ENCODE assay signal across 8 cellular contexts in the genomic region with DNA sequence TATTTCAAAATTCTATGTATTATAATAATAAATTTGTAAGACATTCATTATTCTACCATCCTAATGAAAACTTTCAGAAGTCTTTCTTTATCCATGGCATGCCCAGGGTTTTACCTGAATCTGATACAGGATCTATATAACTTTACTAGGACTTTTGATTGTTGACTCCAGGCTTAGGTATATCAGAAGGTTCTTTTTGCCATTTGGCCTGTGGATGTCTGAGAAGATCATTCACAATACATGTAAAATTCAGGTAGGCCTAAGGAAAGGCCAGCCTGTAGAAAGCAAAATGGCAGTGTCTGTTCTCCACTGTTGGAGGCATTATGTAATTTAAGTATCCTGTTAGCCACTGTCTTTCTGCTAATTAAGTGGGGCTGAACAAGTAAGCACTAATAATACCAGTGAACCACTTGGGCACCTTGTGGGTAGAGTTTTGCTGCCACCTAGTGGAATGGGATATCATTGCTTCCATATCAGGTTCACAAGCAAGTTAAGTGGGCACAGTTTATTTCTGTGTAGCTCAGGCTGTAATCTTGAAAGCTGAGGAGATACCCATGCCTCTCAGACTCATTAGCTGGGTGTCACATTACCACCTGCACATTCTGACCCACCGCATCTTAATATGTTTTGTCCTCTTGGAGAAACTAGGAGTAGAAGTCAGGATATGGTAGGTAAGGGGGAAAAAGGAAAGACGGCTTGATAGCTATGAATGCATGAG.
DNase-seq lines count a peak whose midpoint lies in the region; ATAC-seq, FAIRE-seq and TF ChIP-seq lines count a peak whose summit lies in the region.

No MANE protein-coding gene starts in this region.

- peak; percentile 84 for ATAC-seq in GM19035 (IDR thresholded peaks at IDR 0.05; ENCODE audit: unreplicated experiment)
- peak; percentile 77 for ATAC-seq in HG03439 (IDR thresholded peaks at IDR 0.05; ENCODE audit: unreplicated experiment)
- ATAC-seq in HepG2, result peak; percentile 94

- intact Hi-C loops in HepG2 (cut with micrococcal nuclease; ENCODE audit: unreplicated experiment), result loop anchor here (1.0 to 10.0 kb wide), 4 partner anchors 148 to 482 kb away; no protein-coding TSS in a partner anchor

- in situ Hi-C loops in HepG2 (cut with HindIII; ENCODE audit: extremely low pct_ligation_motif_present, low pct_unique_long_range_greater_than_20kb), result loop anchor here (5.0 kb wide), 1 partner anchor 194 kb away; no protein-coding TSS in a partner anchor

- peak; percentile 93 for DNase-seq in Ammon's horn (ENCODE audit: low spot score)
- peak; percentile 71 for DNase-seq in NCI-H524 treated with DMSO at 0.1 percent for 48 hours (lab: John Stamatoyannopoulos, UW)
- peak; percentile 70 for DNase-seq in activated CD4-positive, alpha-beta T cell treated with anti-CD3 and anti-CD28 coated beads for 48 hours
- DNase-seq in coronary artery (ENCODE audit: low spot score), result no peak
- peak; percentile 69 for DNase-seq in HepG2 (ENCODE audit: low spot score)
- DNase-seq in stimulated activated CD8-positive, alpha-beta memory T cell treated with anti-CD3 and anti-CD28 coated beads, Interleukin-12 subunit alpha, Interleukin-12 subunit beta, amount 100 ng/mL, for 1 hour (ENCODE audit: low read depth), result peak; percentile 50

- no peaks in the 10 kb centered on the region for H3K27me3 ChIP-seq in HepG2 (ENCODE audit: control insufficient read depth in 1 of 2, insufficient read depth in 2 of 2, low read length in 2 of 2)

- peak; percentile 97 for FAIRE-seq in HepG2 (lab: Jason Lieb, UNC)

- BruUV-seq in HepG2 (replicated peaks; lab: Mats Ljungman, UMichigan), result no TSS peak

- WGBS in HepG2 (ENCODE audit: low lambda C conversion rate), result 50% methylated on average over 2 of the region's 2 CpGs

- H4K20me1 ChIP-seq in HepG2 (ENCODE audit: insufficient read depth, low read length), result no peaks in the 10 kb centered on the region

- POLR2A ChIA-PET in HepG2 (lab: Yijun Ruan, JAX), result no interaction called here

- H3K4me3 ChIP-seq in coronary artery (no peak overlapping the region), HepG2 (replicated peaks in 1 of 3; ENCODE audit: insufficient read depth in 1 of 3, low read depth in 2 of 3, low read length in 3 of 3) (no peak overlapping the region)

- TF ChIP-seq EP300 in HepG2 (IDR thresholded peaks at IDR 0.05; ENCODE audit: low read depth in 2 of 2, low read length in 2 of 2), result no peak
- TF ChIP-seq EP300 in HepG2 (CRISPR knock-in tag; IDR thresholded peaks at IDR 0.05; ENCODE audit: borderline replicate concordance), result no peak

- CTCF ChIA-PET in HepG2 (lab: Yijun Ruan, JAX; ENCODE audit: low intra/inter-chr PET ratio, low total read pairs), result interaction anchor here (1.1 to 2.4 kb wide), 3 partner anchors 148 to 197 kb away, joined by 3 to 34 read pairs (median 4); no protein-coding TSS in a partner anchor

- H3K79me2 ChIP-seq in HepG2 (ENCODE audit: insufficient read depth, low read length), result no peaks in the 10 kb centered on the region

- peak; percentile 93 for TF ChIP-seq CTCF in coronary artery (IDR thresholded peaks at IDR 0.05)
- TF ChIP-seq CTCF in HepG2 (CRISPR knock-in tag; IDR thresholded peaks at IDR 0.05), result peak; percentile 91

- H3K9me3 ChIP-seq in HepG2 (ENCODE audit: low read length), result no peaks in the 10 kb centered on the region

- peaks cover 0 to 11% of the 10 kb centered on the region in 2 experiments; a peak in 1 of 5 replicates for H3K36me3 ChIP-seq in HepG2 (replicated peaks in 1 of 2; ENCODE audit: control insufficient read depth in 1 of 2, insufficient read depth in 2 of 2, low read length in 2 of 2)

- TF ChIP-seq POLR2A in HepG2 (IDR thresholded peaks at IDR 0.05; ENCODE audit: insufficient read depth in 1 of 2, low read depth in 2 of 2, low read length in 2 of 2), result no peak

- H2AFZ ChIP-seq in HepG2 (ENCODE audit: low read length), result no peak overlapping the region

- H3K27ac ChIP-seq in coronary artery (no peak overlapping the region), HepG2 (ENCODE audit: extremely low read length, insufficient read depth, low read length) (no peak overlapping the region)

- no peak overlapping the region for H3K4me2 ChIP-seq in HepG2 (ENCODE audit: low read depth, low read length)

- no peaks in the 10 kb centered on the region for H3K4me1 ChIP-seq in HepG2 (ENCODE audit: insufficient read depth, low read length)

- no peak overlapping the region for H3K9ac ChIP-seq in HepG2 (ENCODE audit: insufficient read depth, low read depth, low read length)

- TF ChIP-seq RAD21 in HepG2 (CRISPR knock-in tag; IDR thresholded peaks at IDR 0.05), result peak; percentile 79

TF ChIP-seq in HepG2, 621 proteins besides CTCF, POLR2A, EP300 and RAD21 (continues in another document):
- no peak for TF ChIP-seq HNRNPUL1 (IDR thresholded peaks at IDR 0.05; ENCODE audit: low read depth, low read length)
- TF ChIP-seq RBM22 (optimal IDR thresholded peaks at IDR 0.05; ENCODE audit: low read length), result peak; percentile 88
- TF ChIP-seq ZBTB25 (CRISPR knock-in tag; IDR thresholded peaks at IDR 0.05), result no peak
- 0 out of 2 replicates have a peak, but pooled peaks have one; percentile 32 for TF ChIP-seq IRF2 (CRISPR knock-in tag; IDR thresholded peaks at IDR 0.05)
- no peak for TF ChIP-seq CREM (IDR thresholded peaks at IDR 0.05)
- no peak for TF ChIP-seq CREM (CRISPR knock-in tag; IDR thresholded peaks at IDR 0.05)
- TF ChIP-seq LCORL (IDR thresholded peaks at IDR 0.05), result no peak
- no peak for TF ChIP-seq LCORL (CRISPR knock-in tag; IDR thresholded peaks at IDR 0.05)
- no peak for TF ChIP-seq HOXD1 (CRISPR knock-in tag; IDR thresholded peaks at IDR 0.05)
- no peak for TF ChIP-seq MAF1 (CRISPR knock-in tag; IDR thresholded peaks at IDR 0.05; ENCODE audit: borderline replicate concordance)
- TF ChIP-seq XRCC5 (optimal IDR thresholded peaks at IDR 0.05; ENCODE audit: low read length), result no peak
- no peak for TF ChIP-seq DNMT1 (CRISPR knock-in tag; IDR thresholded peaks at IDR 0.05)
- TF ChIP-seq TCF7L2 (IDR thresholded peaks at IDR 0.05; ENCODE audit: low read depth, low read length), result no peak
- no peak for TF ChIP-seq RBAK (CRISPR knock-in tag; IDR thresholded peaks at IDR 0.05)
- TF ChIP-seq SP1 (IDR thresholded peaks at IDR 0.05), result no peak
- no peak for TF ChIP-seq SP1 (CRISPR knock-in tag; IDR thresholded peaks at IDR 0.05)
- TF ChIP-seq PRMT3 (CRISPR knock-in tag; IDR thresholded peaks at IDR 0.05; ENCODE audit: borderline replicate concordance, low read depth), result no peak
- TF ChIP-seq ZNF30 (CRISPR knock-in tag; IDR thresholded peaks at IDR 0.05), result no peak
- no peak for TF ChIP-seq ARHGAP35 (CRISPR knock-in tag; IDR thresholded peaks at IDR 0.05; ENCODE audit: borderline replicate concordance)
- TF ChIP-seq ZNF24 (IDR thresholded peaks at IDR 0.05), result no peak
- peak; percentile 95 for TF ChIP-seq STAG1 (CRISPR knock-in tag; IDR thresholded peaks at IDR 0.05)
- no peak for TF ChIP-seq IKZF1 (IDR thresholded peaks at IDR 0.05)
- no peak for TF ChIP-seq MED8 (CRISPR knock-in tag; IDR thresholded peaks at IDR 0.05; ENCODE audit: insufficient replicate concordance)
- TF ChIP-seq ZNF891 (CRISPR knock-in tag; IDR thresholded peaks at IDR 0.05), result no peak
- TF ChIP-seq MEF2D (CRISPR knock-in tag; IDR thresholded peaks at IDR 0.05), result 0 out of 2 replicates have a peak, but pooled peaks have one; percentile 24
- TF ChIP-seq CSRNP1 (CRISPR knock-in tag; IDR thresholded peaks at IDR 0.05), result no peak
- TF ChIP-seq ZFP91 (CRISPR knock-in tag; IDR thresholded peaks at IDR 0.05; ENCODE audit: borderline replicate concordance), result no peak
